In genomic region chr16:66547101-66547989, GRCh38 we compare ENCODE assay signal across 15 cellular contexts. TPM values are rescaled to one million over a fixed set of nuclear protein-coding genes. Genes with fewer than 3 reads are reported as not detected.
DNase-seq lines count a peak whose midpoint lies in the region; ATAC-seq, FAIRE-seq and TF ChIP-seq lines count a peak whose summit lies in the region.
"Had no signal": no experiment of that assay in that cellular context is flagged by ENCODE, and none has a peak within 500 bp of the region (broad histone marks: within the 10 kb centered on the region; RNA-seq: fewer than 3 reads in every experiment).

No MANE protein-coding gene starts in this region.

- TF ChIP-seq CTCF in brain (conservative IDR thresholded peaks at IDR 0.05) (no peak), omental fat pad (IDR thresholded peaks at IDR 0.05) (no peak), OCI-LY7 (conservative IDR thresholded peaks at IDR 0.05; ENCODE audit: low read length) (no peak)

- no peak overlapping the region for H3K23ac ChIP-seq in trophoblast cell (ENCODE audit: low read length)

- peaks cover 50% of the 10 kb centered on the region for H3K4me1 Mint-ChIP-seq in activated CD4-positive, alpha-beta T cell treated with anti-CD3 and anti-CD28 coated beads for 36 hours
- peaks cover 35% of the 10 kb centered on the region for H3K4me1 Mint-ChIP-seq in brain

- no peak for DNase-seq in activated CD4-positive, alpha-beta T cell treated with anti-CD3 and anti-CD28 coated beads for 36 hours
- DNase-seq in activated CD4-positive, alpha-beta T cell treated with anti-CD3 and anti-CD28 coated beads, Interleukin-2, amount 50 U/mL, for 4 hours = no peak
- no peak for DNase-seq in HTR-8/SVneo (ENCODE audit: insufficient read length, low spot score)
- DNase-seq in trophoblast cell = no peak
- DNase-seq in omental fat pad (ENCODE audit: low spot score) = no peak
- no peak for DNase-seq in OCI-LY7 (ENCODE audit: low spot score)
- DNase-seq: NCI-H510A, T1000 had no signal

- no peaks in the 10 kb centered on the region for H3K27me3 Mint-ChIP-seq in activated CD4-positive, alpha-beta T cell treated with anti-CD3 and anti-CD28 coated beads for 36 hours
- H3K27me3 Mint-ChIP-seq in brain = peaks cover 3% of the 10 kb centered on the region

- no peak overlapping the region for H3K9ac ChIP-seq in trophoblast cell (ENCODE audit: low read length)

- CTCF ChIA-PET in activated CD4-positive, alpha-beta T cell treated with anti-CD3 and anti-CD28 coated beads for 36 hours (lab: Charles Lee) = interaction anchor here (0.5 to 7.2 kb wide), 9 partner anchors 9 to 320 kb away, joined by 3 to 59 read pairs (median 3); no protein-coding TSS in a partner anchor
- CTCF ChIA-PET in OCI-LY7 (lab: Charles Lee; ENCODE audit: unreplicated experiment) = interaction anchor here (0.9 kb wide), 1 partner anchor 25 kb away, joined by 3 read pairs; no protein-coding TSS in a partner anchor

- no peak for ATAC-seq in activated CD4-positive, alpha-beta T cell treated with anti-CD3 and anti-CD28 coated beads for 36 hours
- ATAC-seq in omental fat pad (ENCODE audit: low FRiP score) = no peak
- no peak for ATAC-seq in HG02973 (IDR thresholded peaks at IDR 0.05; ENCODE audit: unreplicated experiment)

- H3K4me2 ChIP-seq in trophoblast cell (ENCODE audit: low read length) = no peak overlapping the region
- no peak overlapping the region for H3K4me2 ChIP-seq in OCI-LY7 (ENCODE audit: low read length)

- H3K9me3 Mint-ChIP-seq in activated CD4-positive, alpha-beta T cell treated with anti-CD3 and anti-CD28 coated beads for 36 hours (ENCODE audit: low read depth) = no peaks in the 10 kb centered on the region
- H3K9me3 Mint-ChIP-seq in brain = peaks cover 0 to 2% (median 0%) of the 10 kb centered on the region in 5 experiments

- no peak overlapping the region for H2BK120ac ChIP-seq in trophoblast cell (ENCODE audit: insufficient read depth, low read length, poor library complexity)

- H2AK5ac ChIP-seq in trophoblast cell (ENCODE audit: low read length) = no peak overlapping the region

- H2BK5ac ChIP-seq in trophoblast cell (ENCODE audit: low read depth, low read length, poor library complexity) = no peak overlapping the region

- peak overlapping the region; percentile 36 for H4K12ac ChIP-seq in trophoblast cell (ENCODE audit: low read depth, low read length)

- peak; percentile 16 for FAIRE-seq in HTR-8/SVneo (lab: Jason Lieb, UNC)
- FAIRE-seq: colon had no signal

- H3K36me3 ChIP-seq in trophoblast cell (ENCODE audit: control insufficient read depth in 1 of 2, insufficient read depth in 2 of 2, low read length in 2 of 2) = peaks cover 0 to 4% of the 10 kb centered on the region in 2 experiments
- H3K36me3 ChIP-seq in OCI-LY7 (ENCODE audit: insufficient read depth, low read length) = no peaks in the 10 kb centered on the region

- H3K9me3 ChIP-seq in trophoblast cell (ENCODE audit: insufficient read depth, low read depth, low read length) (peaks cover 3% of the 10 kb centered on the region), OCI-LY7 (ENCODE audit: low read length) (no peaks in the 10 kb centered on the region)
- H3K9me3 ChIP-seq: thoracic aorta had no signal

- H3K79me2 ChIP-seq in trophoblast cell (ENCODE audit: control insufficient read depth, insufficient read depth, low read length, poor library complexity) (peaks cover 11% of the 10 kb centered on the region), OCI-LY7 (ENCODE audit: insufficient read depth, low read depth, low read length) (no peaks in the 10 kb centered on the region)

- no TSS peak for BruUV-seq in OCI-LY7 (replicated peaks; lab: Mats Ljungman, UMichigan)

- peaks cover under 1% of the 10 kb centered on the region for H3K36me3 Mint-ChIP-seq in activated CD4-positive, alpha-beta T cell treated with anti-CD3 and anti-CD28 coated beads for 36 hours (ENCODE audit: low read depth)
- H3K36me3 Mint-ChIP-seq in brain = peaks cover 39% of the 10 kb centered on the region

- no peak overlapping the region for H3K27ac ChIP-seq in trophoblast cell (ENCODE audit: low read depth, low read length)
- H3K27ac ChIP-seq in OCI-LY7 (ENCODE audit: low read depth, low read length, poor library complexity, severe bottlenecking) = no peak overlapping the region

- intact Hi-C loops in activated CD4-positive, alpha-beta T cell treated with anti-CD3 and anti-CD28 coated beads for 36 hours (cut with DNase I, micrococcal nuclease) = no loop called here
- intact Hi-C loops in OCI-LY7 (cut with micrococcal nuclease; ENCODE audit: unreplicated experiment) = no loop called here

- H3K27ac Mint-ChIP-seq in activated CD4-positive, alpha-beta T cell treated with anti-CD3 and anti-CD28 coated beads for 36 hours = peak overlapping the region; percentile 85
- H3K27ac Mint-ChIP-seq in brain = peak overlapping the region; percentile 7 to 29 (median 17)

- H4K8ac ChIP-seq in trophoblast cell (ENCODE audit: low read depth, low read length) = no peak overlapping the region

- no peak overlapping the region for H4K91ac ChIP-seq in trophoblast cell (ENCODE audit: low read depth, low read length)

- H4K20me1 ChIP-seq in OCI-LY7 (ENCODE audit: insufficient read depth, low read length) = no peaks in the 10 kb centered on the region

- no peak overlapping the region for H2BK12ac ChIP-seq in trophoblast cell (ENCODE audit: low read length)

- peaks cover 13% of the 10 kb centered on the region for H3K79me1 ChIP-seq in trophoblast cell (ENCODE audit: low read length)

- no peaks in the 10 kb centered on the region for H3K27me3 ChIP-seq in trophoblast cell (ENCODE audit: insufficient read depth, low read length)

- no peak overlapping the region for H3K4ac ChIP-seq in trophoblast cell (ENCODE audit: low read depth, low read length)

- H3K14ac ChIP-seq in trophoblast cell (ENCODE audit: low read length) = no peak overlapping the region

- H3K9me2 ChIP-seq in OCI-LY7 (ENCODE audit: insufficient read depth, low read length) = no peaks in the 10 kb centered on the region

- peaks cover 10 to 12% of the 10 kb centered on the region in 2 experiments for H3K4me1 ChIP-seq in trophoblast cell (ENCODE audit: control insufficient read depth in 1 of 2, insufficient read depth in 2 of 2, low read length in 2 of 2)
- H3K4me1 ChIP-seq in OCI-LY7 (ENCODE audit: insufficient read depth, low read length, poor library complexity, severe bottlenecking) = peaks cover 55% of the 10 kb centered on the region

- POLR2A ChIA-PET in activated CD4-positive, alpha-beta T cell treated with anti-CD3 and anti-CD28 coated beads for 36 hours (lab: Charles Lee) = interaction anchor here (0.5 to 1.0 kb wide), 4 partner anchors 14 to 1723 kb away, joined by 3 to 4 read pairs (median 4); no protein-coding TSS in a partner anchor
- POLR2A ChIA-PET in OCI-LY7 (lab: Charles Lee) = interaction anchor here (0.7 to 1.6 kb wide), 2 partner anchors 10 to 26 kb away, joined by 4 to 5 read pairs; no protein-coding TSS in a partner anchor

- H3K4me3 ChIP-seq in trophoblast cell (ENCODE audit: low read depth, low read length) (no peak overlapping the region), OCI-LY7 (ENCODE audit: low read depth, low read length, poor library complexity, severe bottlenecking) (no peak overlapping the region)
- H3K4me3 ChIP-seq: thoracic aorta had no signal

- WGBS in trophoblast cell (ENCODE audit: extremely low coverage, insufficient coverage, insufficient read length) = no CpG with 5 or more reads among the region's 5 CpGs

- H2AFZ ChIP-seq in trophoblast cell (ENCODE audit: insufficient read depth, low read length, poor library complexity) (peak overlapping the region; percentile 18), OCI-LY7 (ENCODE audit: low read length) (no peak overlapping the region)

- no peak overlapping the region for H3K4me3 Mint-ChIP-seq in activated CD4-positive, alpha-beta T cell treated with anti-CD3 and anti-CD28 coated beads for 36 hours
- peak overlapping the region in 1 of 5 experiments; percentile 85 for H3K4me3 Mint-ChIP-seq in brain

- no peak overlapping the region for H3K18ac ChIP-seq in trophoblast cell (ENCODE audit: low read length)

RNA-seq across cellular contexts. Expression of gene TK2, which starts 2.6 kb away (rescaled TPM):
- total RNA-seq in activated CD4-positive, alpha-beta T cell treated with anti-CD3 and anti-CD28 coated beads for 36 hours = 1 to 10 TPM; 3.8 to 6.4 TPM
- 18.2 TPM for polyA plus RNA-seq in brain (ENCODE audit: insufficient read depth, low read depth, low replicate concordance)
- 3.4 and 3.7 TPM in 2 replicates for polyA plus RNA-seq in trophoblast cell (2013)
- total RNA-seq in omental fat pad (10 to 100 TPM; 39.9 to 69.7 (median 56.0) TPM), OCI-LY7 (2022) (1.9 and 2.4 TPM in 2 replicates)
- total RNA-seq in OCI-LY7 (2014; rRNA removed; shearing (Covaris generic)) = 0.06 and 0.08 TPM in 2 replicates

RNA-seq across cellular contexts. Expression of gene CKLF, which starts 5.0 kb away (rescaled TPM):
- total RNA-seq in activated CD4-positive, alpha-beta T cell treated with anti-CD3 and anti-CD28 coated beads for 36 hours = 100 to 1,000 TPM in 1 of 2 experiments, 10 to 100 TPM in 1; 93.5 to 122 TPM
- polyA plus RNA-seq in brain (ENCODE audit: insufficient read depth, low read depth, low replicate concordance) = 90.4 TPM
- polyA plus RNA-seq in trophoblast cell (2013) = 27.2 and 28.1 TPM in 2 replicates
- total RNA-seq in omental fat pad (10 to 100 TPM; 31.6 to 68.4 (median 49.2) TPM), OCI-LY7 (2022) (98.7 and 109 TPM in 2 replicates)
- 56.6 and 58.3 TPM in 2 replicates for total RNA-seq in OCI-LY7 (2014; rRNA removed; shearing (Covaris generic))

RNA-seq across cellular contexts. Expression of gene CMTM1, which starts 18.9 kb away (rescaled TPM):
- total RNA-seq in activated CD4-positive, alpha-beta T cell treated with anti-CD3 and anti-CD28 coated beads for 36 hours = 10 to 100 TPM in 1 of 2 experiments, 1 to 10 TPM in 1; 6.4 to 11.8 TPM
- 1.1 TPM for polyA plus RNA-seq in brain (ENCODE audit: insufficient read depth, low read depth, low replicate concordance)
- polyA plus RNA-seq in trophoblast cell (2013) = 1.4 TPM in 2 replicates
- total RNA-seq in omental fat pad (1 to 10 TPM in 2 of 4 donors, under 1 TPM in 2; 0.93 to 1.1 (median 0.98) TPM), OCI-LY7 (2022) (10.6 and 10.7 TPM in 2 replicates)
- 3.8 and 8.5 TPM in 2 replicates for total RNA-seq in OCI-LY7 (2014; rRNA removed; shearing (Covaris generic))

RNA-seq across cellular contexts. Expression of gene CMTM2, which starts 31.9 kb away (rescaled TPM):
- total RNA-seq in activated CD4-positive, alpha-beta T cell treated with anti-CD3 and anti-CD28 coated beads for 36 hours = under 1 TPM in 1 of 2 experiments, not detected in 1; 0.51 TPM
- polyA plus RNA-seq in brain (ENCODE audit: insufficient read depth, low read depth, low replicate concordance) = 0.32 TPM
- polyA plus RNA-seq in trophoblast cell (2013) = not detected in 2 replicates
- total RNA-seq in omental fat pad (1 to 10 TPM in 3 of 4 donors, not detected in 1; 1.1 to 5.7 (median 1.2) TPM), OCI-LY7 (2022) (0.91 TPM in 1 of 2 replicates, not detected in the other)
- 0.19 TPM in 1 of 2 replicates, not detected in the other for total RNA-seq in OCI-LY7 (2014; rRNA removed; shearing (Covaris generic))
- total RNA-seq: Daoy, lung microvascular endothelial cell, osteoblast had no signal

RNA-seq across cellular contexts. Expression of gene CMTM3, which starts 57.2 kb away (rescaled TPM):
- 10 to 100 TPM; 53.7 to 59.7 TPM for total RNA-seq in activated CD4-positive, alpha-beta T cell treated with anti-CD3 and anti-CD28 coated beads for 36 hours
- 32.5 TPM for polyA plus RNA-seq in brain (ENCODE audit: insufficient read depth, low read depth, low replicate concordance)
- 68.4 and 70.2 TPM in 2 replicates for polyA plus RNA-seq in trophoblast cell (2013)
- 10 to 100 TPM; 28.9 to 53.4 (median 43.5) TPM for total RNA-seq in omental fat pad
- 5.0 and 5.3 TPM in 2 replicates for total RNA-seq in OCI-LY7 (2014; rRNA removed; shearing (Covaris generic))
- 27.5 and 30.4 TPM in 2 replicates for total RNA-seq in OCI-LY7 (2022)

Comparison
In these comparisons a context has a peak if more than half of its experiments do, and no peak if none do; other contexts are left out.
1. RNA of gene TK2, which starts 2.6 kb away (total RNA-seq): 39.9 to 69.7 TPM in omental fat pad; 3.8 to 6.4 TPM in activated CD4-positive, alpha-beta T cell treated with anti-CD3 and anti-CD28 coated beads for 36 hours and 0.06 to 2.4 TPM in OCI-LY7; every median in the first group is over 4 times any median in the second.